24 cellular contexts compared by ENCODE assay signal in genomic region chr6:30163918-30164654, GRCh38. TPM values are rescaled to one million over a fixed set of nuclear protein-coding genes. Genes with fewer than 3 reads are reported as not detected.
DNase-seq lines count a peak whose midpoint lies in the region; TF ChIP-seq lines count a peak whose summit lies in the region.
"Had no signal": no experiment of that assay in that cellular context is flagged by ENCODE, and none has a peak within 500 bp of the region (broad histone marks: within the 10 kb centered on the region; RNA-seq: fewer than 3 reads in every experiment).

No MANE protein-coding gene starts in this region.

- no peaks in the 10 kb centered on the region for H3K36me3 ChIP-seq in rectal smooth muscle tissue (ENCODE audit: control insufficient read depth, insufficient read depth, low read length)
- H3K36me3 ChIP-seq in vagina, result no peaks in the 10 kb centered on the region
- H3K36me3 ChIP-seq: lower lobe of right lung, SJCRH30, upper lobe of left lung had no signal

- TF ChIP-seq CTCF in epithelial cell of proximal tubule (conservative IDR thresholded peaks at IDR 0.05; ENCODE audit: low read depth, low read length) (no peak), vagina (IDR thresholded peaks at IDR 0.05) (no peak)

- H3K4me1 ChIP-seq in rectal smooth muscle tissue (ENCODE audit: control insufficient read depth, insufficient read depth, low read length) (no peaks in the 10 kb centered on the region), vagina (no peaks in the 10 kb centered on the region)
- H3K4me1 ChIP-seq: lower lobe of right lung, SJCRH30, upper lobe of left lung had no signal

- H3K27ac ChIP-seq in rectal smooth muscle tissue (ENCODE audit: low read depth, low read length), result no peak overlapping the region
- no peak overlapping the region for H3K27ac ChIP-seq in vagina
- H3K27ac ChIP-seq: KMS-11, lower lobe of right lung, SJCRH30, upper lobe of left lung had no signal

- TF ChIP-seq POLR2A in vagina (IDR thresholded peaks at IDR 0.05), result no peak

- peak; percentile 33 for DNase-seq in OCI-M1 (lab: John Stamatoyannopoulos, UW)
- no peak for DNase-seq in epithelial cell of proximal tubule (ENCODE audit: low read depth)
- DNase-seq in vagina (ENCODE audit: extremely low spot score in 2 of 2), result no peak
- DNase-seq in SIG-M5 treated with dmso at 0.1 percent for 504 hours (lab: John Stamatoyannopoulos, UW; ENCODE audit: unreplicated experiment), result no peak
- DNase-seq: activated CD4-positive, CD25-positive, alpha-beta regulatory T cell; activated CD8-positive, alpha-beta T cell treated with anti-CD3 and anti-CD28 coated beads for 36 hours; activated naive CD4-positive, alpha-beta T cell treated with anti-CD3 and anti-CD28 coated beads for 36 hours; activated T-cell treated with anti-CD3 and anti-CD28 coated beads, Interleukin-2, amount 50 U/mL, for 1 hour; amygdala; foreskin fibroblast; H7; lower lobe of right lung; NCI-H1048; NCI-H187 treated with DMSO at 0.1 percent for 48 hours; NCI-H82; PC-3; upper lobe of left lung had no signal

- H3K4me3 ChIP-seq in epithelial cell of proximal tubule (ENCODE audit: low read depth, low read length) (peak overlapping the region; percentile 49), rectal smooth muscle tissue (ENCODE audit: low read length) (peak overlapping the region; percentile 57), vagina (no peak overlapping the region)
- H3K4me3 ChIP-seq: lower lobe of right lung, SJCRH30, upper lobe of left lung had no signal

- no peaks in the 10 kb centered on the region for H3K9me3 ChIP-seq in vagina
- H3K9me3 ChIP-seq: lower lobe of right lung, SJCRH30, upper lobe of left lung had no signal

- no peak overlapping the region for H3K9ac ChIP-seq in rectal smooth muscle tissue (ENCODE audit: low read length)
- H3K9ac ChIP-seq: KMS-11 had no signal

- intact Hi-C loops in vagina (cut with DNase I), result no loop called here

- peaks cover 3% of the 10 kb centered on the region for H3K27me3 ChIP-seq in rectal smooth muscle tissue (ENCODE audit: control insufficient read depth, insufficient read depth, low read length)
- no peaks in the 10 kb centered on the region for H3K27me3 ChIP-seq in vagina
- H3K27me3 ChIP-seq: SJCRH30, upper lobe of left lung had no signal

RNA-seq across cellular contexts. Expression of gene TRIM15, which starts 0.7 kb away (rescaled TPM):
- total RNA-seq in epithelial cell of proximal tubule (not detected in 2 replicates), vagina (not detected)
- total RNA-seq: activated CD8-positive, alpha-beta T cell treated with anti-CD3 and anti-CD28 coated beads for 36 hours; cardiac septum; dermis microvascular lymphatic vessel endothelial cell; H7; lower lobe of right lung; osteoblast; PC-3 had no signal

RNA-seq across cellular contexts. Expression of gene TRIM10, which starts 3.1 kb away (rescaled TPM):
- total RNA-seq in epithelial cell of proximal tubule, result not detected in 2 replicates
- total RNA-seq in vagina, result not detected
- total RNA-seq: activated CD8-positive, alpha-beta T cell treated with anti-CD3 and anti-CD28 coated beads for 36 hours; Daoy; dermis microvascular lymphatic vessel endothelial cell; H7; lower lobe of right lung; osteoblast; PC-3; SJCRH30 had no signal

RNA-seq across cellular contexts. Expression of gene TRIM40, which starts 28.1 kb away (rescaled TPM):
- total RNA-seq in epithelial cell of proximal tubule (not detected in 2 replicates), vagina (not detected)
- total RNA-seq: activated CD8-positive, alpha-beta T cell treated with anti-CD3 and anti-CD28 coated beads for 36 hours; activated naive CD4-positive, alpha-beta T cell treated with anti-CD3 and anti-CD28 coated beads for 36 hours; cardiac septum; Daoy; dermis microvascular lymphatic vessel endothelial cell; H7; lower lobe of right lung; osteoblast; PC-3; SJCRH30; upper lobe of left lung had no signal

RNA-seq across cellular contexts. Expression of gene TRIM26, which starts 49.1 kb away (rescaled TPM):
- total RNA-seq in epithelial cell of proximal tubule (14.7 and 35.1 TPM in 2 replicates), vagina (35.4 TPM)

RNA-seq across cellular contexts. Expression of gene TRIM31, which starts 51.2 kb away (rescaled TPM):
- total RNA-seq in epithelial cell of proximal tubule, result not detected in 2 replicates
- not detected for total RNA-seq in vagina
- total RNA-seq: activated CD8-positive, alpha-beta T cell treated with anti-CD3 and anti-CD28 coated beads for 36 hours; cardiac septum; dermis microvascular lymphatic vessel endothelial cell; H7; osteoblast; SJCRH30 had no signal

Comparison
In these comparisons a context has a peak if more than half of its experiments do, and no peak if none do; other contexts are left out.
1. H3K4me3 ChIP-seq: peak in epithelial cell of proximal tubule (single experiment) and rectal smooth muscle tissue (single experiment); none in vagina (0 of 2).